11 cellular contexts compared by ENCODE assay signal in genomic region chr13:28621439-28621838, GRCh38.
"Had no signal": no experiment of that assay in that cellular context is flagged by ENCODE, and none has a peak within 500 bp of the region (broad histone marks: within the 10 kb centered on the region; RNA-seq: fewer than 3 reads in every experiment).

No MANE protein-coding gene starts in this region.

- H3K27me3 ChIP-seq: breast epithelium, esophagus muscularis mucosa, hepatocyte, neural progenitor cell had no signal

- H3K27ac ChIP-seq: esophagus muscularis mucosa, hepatocyte, neural progenitor cell, parathyroid adenoma had no signal

- H3K4me1 ChIP-seq: breast epithelium, esophagus muscularis mucosa, neural progenitor cell, parathyroid adenoma had no signal

- H3K9me3 ChIP-seq: breast epithelium, esophagus muscularis mucosa had no signal

- H3K36me3 ChIP-seq: breast epithelium, esophagus muscularis mucosa, neural progenitor cell had no signal

- H3K4me3 ChIP-seq: breast epithelium, esophagus muscularis mucosa, hepatocyte, neural progenitor cell had no signal

- DNase-seq: activated CD4-positive, alpha-beta T cell treated with anti-CD3 and anti-CD28 coated beads, Interleukin-2, amount 50 U/mL, for 1 hour; activated effector memory CD4-positive, alpha-beta T cell treated with Interleukin-2 at 50 U/mL for 16 hours; activated naive CD8-positive, alpha-beta T cell treated with anti-CD3 and anti-CD28 coated beads for 36 hours; aorta; kidney; stimulated activated CD4-positive, alpha-beta T cell treated with anti-CD3 and anti-CD28 coated beads, Interleukin-4, amount 100 ng/mL, for 4 hours had no signal
